In genomic region chr4:62208921-62209320, GRCh38 we compare ENCODE assay signal across 22 cellular contexts.
"Had no signal": no experiment of that assay in that cellular context is flagged by ENCODE, and none has a peak within 500 bp of the region (broad histone marks: within the 10 kb centered on the region; RNA-seq: fewer than 3 reads in every experiment).

No MANE protein-coding gene starts in this region.

- H3K27ac Mint-ChIP-seq: IgD-negative memory B cell had no signal

- H2AFZ ChIP-seq: PC-9 had no signal

- H3K27ac ChIP-seq: HL-60, KMS-11, PC-9, Peyer's patch, SJSA1, SK-N-MC had no signal

- H3K9me3 ChIP-seq: Peyer's patch had no signal

- H3K36me3 Mint-ChIP-seq: IgD-negative memory B cell had no signal

- H3K4me2 ChIP-seq: KMS-11, PC-9 had no signal

- FAIRE-seq: HTR-8/SVneo, K562 had no signal

- H3K4me3 ChIP-seq: K562, PC-9, Peyer's patch, SJSA1, SK-N-MC had no signal

- DNase-seq: Kasumi-1; MM.1S; MV-4-11; NCI-H1048; NCI-H1436 treated with DMSO at 0.1 percent for 48 hours; NCI-H1694; NCI-H187 treated with DMSO at 0.1 percent for 48 hours; NCI-H2029 treated with DMSO at 0.1 percent for 48 hours; NCI-H2171 treated with DMSO at 0.1 percent for 48 hours; NCI-H2227 treated with DMSO at 0.1 percent for 48 hours; NK-92 treated with Interleukin-12 subunit alpha and Interleukin-12 subunit beta, amount 100 ng/mL, for 24 hours; PC-9; Peyer's patch; SHP77 treated with DMSO at 0.1 percent for 48 hours had no signal

- H3K4me3 Mint-ChIP-seq: IgD-negative memory B cell had no signal

- ATAC-seq: K562, Right ventricle myocardium inferior had no signal

- H3K36me3 ChIP-seq: Peyer's patch, SJSA1 had no signal

- H3K4me1 ChIP-seq: Peyer's patch, SJSA1 had no signal

- H3K27me3 Mint-ChIP-seq: IgD-negative memory B cell had no signal

- H3K27me3 ChIP-seq: Peyer's patch, SJSA1 had no signal

- H3K4me1 Mint-ChIP-seq: IgD-negative memory B cell had no signal

- H3K9ac ChIP-seq: KMS-11 had no signal
